Comparison of ENCODE assay signal across 29 cellular contexts in the genomic region with DNA sequence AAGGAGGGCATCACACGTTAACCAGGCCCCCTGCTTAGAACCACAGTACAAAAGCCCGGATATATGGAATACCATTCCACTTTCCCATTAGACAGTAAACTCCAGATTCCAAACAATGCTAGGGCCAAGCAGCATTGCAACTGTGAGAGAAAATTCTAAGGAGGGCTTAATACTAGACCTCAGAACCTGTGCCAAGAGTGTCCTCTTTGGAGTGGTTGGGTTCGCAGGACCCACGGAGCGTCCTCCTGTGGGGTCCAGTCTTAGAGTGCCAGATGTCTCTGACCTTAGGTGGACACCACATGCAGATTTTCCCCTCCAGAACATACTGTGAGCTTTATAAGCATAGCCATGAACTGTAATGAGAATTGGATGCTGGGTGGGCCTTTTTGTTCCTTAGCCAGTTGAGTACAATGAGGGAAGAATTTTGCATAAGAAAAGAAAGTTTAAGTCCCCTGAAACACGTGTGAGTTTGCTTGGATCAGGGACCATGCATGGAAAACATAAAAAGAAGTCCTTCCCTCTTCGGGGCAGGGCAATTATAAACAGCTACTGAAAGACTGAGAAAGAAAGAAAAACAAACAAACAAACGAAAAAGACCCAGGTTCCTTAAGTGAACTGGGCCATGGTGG.
"Had no signal": no experiment of that assay in that cellular context is flagged by ENCODE, and none has a peak within 500 bp of the region (broad histone marks: within the 10 kb centered on the region; RNA-seq: fewer than 3 reads in every experiment).

No MANE protein-coding gene starts in this region.

- H3K27me3 ChIP-seq: body of pancreas, cardiac muscle cell, gastroesophageal sphincter, left lung, neutrophil, pancreas, thyroid gland had no signal

- H3K4me3 Mint-ChIP-seq: activated CD4-positive, alpha-beta memory T cell treated with anti-CD3 and anti-CD28 coated beads for 36 hours; activated naive CD4-positive, alpha-beta T cell treated with anti-CD3 and anti-CD28 coated beads, Interleukin-2, amount 50 U/mL, for 24 hours; mesothelial cell of epicardium; naive thymus-derived CD8-positive, alpha-beta T cell; stimulated activated naive CD8-positive, alpha-beta T cell treated with anti-CD3 and anti-CD28 coated beads, Interleukin-15, Interleukin-2, amounts not matched to agents 100 ng/mL and 50 ng/mL, for 24 hours; T-helper 1 cell treated with Interleukin-12 subunit alpha and Interleukin-12 subunit beta and Interleukin-4 antibody, amounts not matched to agents 30 μg/mL and 1 μg/mL, for 36 hours had no signal

- H3K36me3 ChIP-seq: cardiac muscle cell, gastroesophageal sphincter, left lung, neutrophil, pancreas, thyroid gland had no signal

- ATAC-seq: body of pancreas; gastroesophageal sphincter; left lung; naive thymus-derived CD8-positive, alpha-beta T cell; pancreas; psoas muscle; right cardiac atrium had no signal

- H3K4me1 ChIP-seq: body of pancreas, gastroesophageal sphincter, left lung, pancreas, psoas muscle, thyroid gland had no signal

- H3K4me1 Mint-ChIP-seq: activated naive CD4-positive, alpha-beta T cell treated with anti-CD3 and anti-CD28 coated beads, Interleukin-2, amount 50 U/mL, for 24 hours; naive thymus-derived CD8-positive, alpha-beta T cell had no signal

- H3K9me3 Mint-ChIP-seq: activated CD4-positive, alpha-beta memory T cell treated with anti-CD3 and anti-CD28 coated beads for 36 hours; activated naive CD4-positive, alpha-beta T cell treated with anti-CD3 and anti-CD28 coated beads, Interleukin-2, amount 50 U/mL, for 24 hours; mesothelial cell of epicardium; T-helper 1 cell treated with Interleukin-12 subunit alpha and Interleukin-12 subunit beta and Interleukin-4 antibody, amounts not matched to agents 30 μg/mL and 1 μg/mL, for 36 hours had no signal

- H3K4me3 ChIP-seq: body of pancreas, cardiac muscle cell, gastroesophageal sphincter, left lung, lung, pancreas, psoas muscle, thyroid gland had no signal

- H3K27ac ChIP-seq: body of pancreas, cardiac muscle cell, epithelial cell of prostate, gastroesophageal sphincter, left lung, neutrophil, pancreas, psoas muscle, thyroid gland had no signal

- H3K27ac Mint-ChIP-seq: activated CD4-positive, alpha-beta memory T cell treated with anti-CD3 and anti-CD28 coated beads for 36 hours; activated naive CD4-positive, alpha-beta T cell treated with anti-CD3 and anti-CD28 coated beads, Interleukin-2, amount 50 U/mL, for 24 hours; mesothelial cell of epicardium; naive thymus-derived CD8-positive, alpha-beta T cell; stimulated activated naive CD8-positive, alpha-beta T cell treated with anti-CD3 and anti-CD28 coated beads, Interleukin-15, Interleukin-2, amounts not matched to agents 100 ng/mL and 50 ng/mL, for 24 hours; T-helper 1 cell treated with Interleukin-12 subunit alpha and Interleukin-12 subunit beta and Interleukin-4 antibody, amounts not matched to agents 30 μg/mL and 1 μg/mL, for 36 hours had no signal

- H3K9me3 ChIP-seq: body of pancreas, gastroesophageal sphincter, left lung, neutrophil, pancreas, psoas muscle, thyroid gland had no signal

- H3K27me3 Mint-ChIP-seq: activated CD4-positive, alpha-beta memory T cell treated with anti-CD3 and anti-CD28 coated beads for 36 hours; activated naive CD4-positive, alpha-beta T cell treated with anti-CD3 and anti-CD28 coated beads, Interleukin-2, amount 50 U/mL, for 24 hours; stimulated activated naive CD8-positive, alpha-beta T cell treated with anti-CD3 and anti-CD28 coated beads, Interleukin-15, Interleukin-2, amounts not matched to agents 100 ng/mL and 50 ng/mL, for 24 hours had no signal

- DNase-seq: activated CD4-positive, alpha-beta memory T cell treated with anti-CD3 and anti-CD28 coated beads for 36 hours; activated CD4-positive, alpha-beta T cell treated with anti-CD3 and anti-CD28 coated beads for 4 hours; activated CD4-positive, CD25-positive, alpha-beta regulatory T cell; activated effector memory CD4-positive, alpha-beta T cell treated with anti-CD3 and anti-CD28 coated beads, Interleukin-2, amount 50 U/mL, for 16 hours; anterior cingulate cortex; body of pancreas; cortex of kidney; head of caudate nucleus; hypothalamus; kidney glomerular epithelial cell; left lung; naive thymus-derived CD8-positive, alpha-beta T cell; pancreas; psoas muscle; right cardiac atrium; stimulated activated CD4-positive, alpha-beta T cell treated with anti-CD3 and anti-CD28 coated beads, Interleukin-12 subunit alpha, Interleukin-12 subunit beta, amount 100 ng/mL, for 4 hours; stimulated activated CD4-positive, alpha-beta T cell treated with anti-CD3 and anti-CD28 coated beads, Interleukin-4, amount 100 ng/mL, for 4 hours; substantia nigra; T1000; thyroid gland had no signal

- H3K36me3 Mint-ChIP-seq: activated CD4-positive, alpha-beta memory T cell treated with anti-CD3 and anti-CD28 coated beads for 36 hours; activated naive CD4-positive, alpha-beta T cell treated with anti-CD3 and anti-CD28 coated beads, Interleukin-2, amount 50 U/mL, for 24 hours; mesothelial cell of epicardium; naive thymus-derived CD8-positive, alpha-beta T cell had no signal
